In genomic region chr1:51392241-51392640, GRCh38 we compare ENCODE assay signal across 3 cellular contexts.
A peak's percentile ranks its signal among the peaks of the same experiment; 100 is the strongest.
TF ChIP-seq lines count a peak whose summit lies in the region.

No MANE protein-coding gene starts in this region.

TF ChIP-seq in SK-N-SH treated with all-trans-retinoic acid at 6 μM for 48 hours, 23 proteins besides CTCF, POLR2A, EP300 and RAD21:
- TF ChIP-seq ZNF70 (CRISPR knock-in tag; IDR thresholded peaks at IDR 0.05) (peak; percentile 93), ZFP30 (CRISPR knock-in tag; IDR thresholded peaks at IDR 0.05) (no peak), BACH2 (CRISPR knock-in tag; IDR thresholded peaks at IDR 0.05; ENCODE audit: borderline replicate concordance) (no peak)

TF ChIP-seq in SK-N-SH, 30 proteins besides CTCF, POLR2A, EP300 and RAD21:
- no peak for TF ChIP-seq CHD2 (IDR thresholded peaks at IDR 0.05; ENCODE audit: low read length, partially characterized antibody)
- no peak for TF ChIP-seq RFX5 (IDR thresholded peaks at IDR 0.05; ENCODE audit: low read length)
- TF ChIP-seq SIN3A (IDR thresholded peaks at IDR 0.05; ENCODE audit: borderline replicate concordance, low read depth, low read length): no peak
- no peak for TF ChIP-seq PBX3 (IDR thresholded peaks at IDR 0.05)
- TF ChIP-seq FOSL2 (IDR thresholded peaks at IDR 0.05; ENCODE audit: borderline replicate concordance, low read depth): no peak
- TF ChIP-seq TEAD4 (IDR thresholded peaks at IDR 0.05; ENCODE audit: borderline replicate concordance, insufficient read depth): no peak
- no peak for TF ChIP-seq EZH2phosphoT487 (IDR thresholded peaks at IDR 0.05; ENCODE audit: borderline replicate concordance, low read depth)
- no peak for TF ChIP-seq REST (IDR thresholded peaks at IDR 0.05; ENCODE audit: low read depth, low read length)
- TF ChIP-seq ZBTB33 (IDR thresholded peaks at IDR 0.05; ENCODE audit: borderline replicate concordance, low read depth): no peak
- TF ChIP-seq NRF1 (IDR thresholded peaks at IDR 0.05; ENCODE audit: low read depth, low read length): no peak
- no peak for TF ChIP-seq MEF2A (IDR thresholded peaks at IDR 0.05; ENCODE audit: borderline replicate concordance, low read depth)
- TF ChIP-seq MAX (IDR thresholded peaks at IDR 0.05; ENCODE audit: low read depth): no peak
- no peak for TF ChIP-seq FOXM1 (IDR thresholded peaks at IDR 0.05; ENCODE audit: low read depth)

TF ChIP-seq in GM12878, 131 proteins besides CTCF, POLR2A, EP300 and RAD21:
- TF ChIP-seq IKZF2 (IDR thresholded peaks at IDR 0.05): no peak
- TF ChIP-seq CUX1 (IDR thresholded peaks at IDR 0.05; ENCODE audit: insufficient replicate concordance, low read depth, low read length): no peak
- no peak for TF ChIP-seq ZBTB11 (CRISPR knock-in tag; IDR thresholded peaks at IDR 0.05)
- TF ChIP-seq SMAD5 (IDR thresholded peaks at IDR 0.05; ENCODE audit: low read depth): no peak
- TF ChIP-seq ZBTB33 (IDR thresholded peaks at IDR 0.05): no peak
- TF ChIP-seq GATAD2B (conservative IDR thresholded peaks at IDR 0.05; ENCODE audit: low read depth): no peak
- TF ChIP-seq DPF2 (IDR thresholded peaks at IDR 0.05): no peak
- no peak for TF ChIP-seq BCLAF1 (IDR thresholded peaks at IDR 0.05)
- no peak for TF ChIP-seq IRF5 (IDR thresholded peaks at IDR 0.05; ENCODE audit: borderline replicate concordance)
- TF ChIP-seq POU2F2 (IDR thresholded peaks at IDR 0.05; ENCODE audit: borderline replicate concordance, low read depth, low read length): no peak
- TF ChIP-seq ATF2 (IDR thresholded peaks at IDR 0.05; ENCODE audit: low read length): no peak
- TF ChIP-seq ZNF207 (IDR thresholded peaks at IDR 0.05; ENCODE audit: borderline replicate concordance): no peak
- TF ChIP-seq HDAC2 (IDR thresholded peaks at IDR 0.05): no peak
- no peak for TF ChIP-seq TAF1 (IDR thresholded peaks at IDR 0.05; ENCODE audit: borderline replicate concordance, low read depth, low read length)
- no peak for TF ChIP-seq SKIL (IDR thresholded peaks at IDR 0.05; ENCODE audit: low read depth, poor library complexity, severe bottlenecking)
- no peak for TF ChIP-seq ELK1 (IDR thresholded peaks at IDR 0.05; ENCODE audit: low read depth, low read length)
- TF ChIP-seq STAT1 (conservative IDR thresholded peaks at IDR 0.05): no peak
- no peak for TF ChIP-seq NFYA (IDR thresholded peaks at IDR 0.05; ENCODE audit: borderline replicate concordance, low read depth, low read length)
TF ChIP-seq in GM12878: peak in this region for 0.
